ENCODE assay signal across 25 cellular contexts in genomic region chr3:149706905-149707304, GRCh38. TPM values are rescaled to one million over a fixed set of nuclear protein-coding genes. Genes with fewer than 3 reads are reported as not detected.
DNase-seq lines count a peak whose midpoint lies in the region; ATAC-seq and TF ChIP-seq lines count a peak whose summit lies in the region.
"Had no signal": no experiment of that assay in that cellular context is flagged by ENCODE, and none has a peak within 500 bp of the region (broad histone marks: within the 10 kb centered on the region; RNA-seq: fewer than 3 reads in every experiment).

No MANE protein-coding gene starts in this region.

- BruUV-seq in Calu3 (replicated peaks; lab: Mats Ljungman, UMichigan): no TSS peak

- no peak overlapping the region for H3K4me3 ChIP-seq in fibroblast of pulmonary artery (replicated peaks; ENCODE audit: low read depth, low read length)
- H3K4me3 ChIP-seq: body of pancreas, colonic mucosa, thyroid gland had no signal

- POLR2A ChIA-PET in WTC11 (lab: Charles Lee): no interaction called here

- H3K9me3 Mint-ChIP-seq in WTC11 (no peaks in the 10 kb centered on the region), nephron (no peaks in the 10 kb centered on the region), Calu3 (ENCODE audit: low read depth, unreplicated experiment) (no peaks in the 10 kb centered on the region)
- H3K9me3 Mint-ChIP-seq: activated naive CD8-positive, alpha-beta T cell treated with anti-CD3 and anti-CD28 coated beads, Interleukin-2, amount 50 U/mL, for 24 hours; endodermal cell; IgD-negative memory B cell had no signal

- intact Hi-C loops in Calu3 (cut with micrococcal nuclease; ENCODE audit: unreplicated experiment): no loop called here

- no peak overlapping the region; the same call in 1 of the 2 replicates for H3K27ac Mint-ChIP-seq in WTC11
- peak overlapping the region; percentile 57 to 94 (median 63) for H3K27ac Mint-ChIP-seq in nephron
- H3K27ac Mint-ChIP-seq in Calu3 (ENCODE audit: unreplicated experiment): no peak overlapping the region
- H3K27ac Mint-ChIP-seq: activated naive CD8-positive, alpha-beta T cell treated with anti-CD3 and anti-CD28 coated beads, Interleukin-2, amount 50 U/mL, for 24 hours; endodermal cell; IgD-negative memory B cell had no signal

- peak; percentile 78 for DNase-seq in DMS 273 treated with DMSO at 0.1 percent for 48 hours (lab: John Stamatoyannopoulos, UW)
- no peak for DNase-seq in WTC11 (ENCODE audit: low spot score)
- DNase-seq in fibroblast of pulmonary artery (ENCODE audit: low read depth): peak; percentile 71
- no peak for DNase-seq in Calu3
- no peak for DNase-seq in NCI-H510A (lab: John Stamatoyannopoulos, UW)
- DNase-seq in G401 (ENCODE audit: low spot score): no peak
- no peak for DNase-seq in NCI-H187 treated with DMSO at 0.1 percent for 48 hours (lab: John Stamatoyannopoulos, UW)
- DNase-seq: activated CD4-positive, alpha-beta T cell treated with anti-CD3 and anti-CD28 coated beads, Interleukin-2, amount 50 U/mL, for 1 hour; activated CD8-positive, alpha-beta memory T cell treated with anti-CD3 and anti-CD28 coated beads, Interleukin-2, amount 50 U/mL, for 48 hours; activated effector memory CD4-positive, alpha-beta T cell treated with anti-CD3 and anti-CD28 coated beads, Interleukin-2, amount 50 U/mL, for 16 hours; activated naive CD8-positive, alpha-beta T cell treated with anti-CD3 and anti-CD28 coated beads, Interleukin-2, amount 50 U/mL, for 24 hours; body of pancreas; CD4-positive, alpha-beta memory T cell; colonic mucosa; endodermal cell; foreskin keratinocyte; NK-92 treated with Interleukin-12 subunit alpha and Interleukin-12 subunit beta, amount 100 ng/mL, for 24 hours; retina; stimulated activated CD4-positive, alpha-beta T cell treated with anti-CD3 and anti-CD28 coated beads, Interleukin-4, amount 100 ng/mL, for 24 hours; stimulated activated naive CD8-positive, alpha-beta T cell treated with anti-CD3 and anti-CD28 coated beads, Interleukin-15, Interleukin-2, amounts not matched to agents 100 U/mL and 50 U/mL, for 24 hours; T-helper 2 cell; thyroid gland had no signal

- H3K4me1 Mint-ChIP-seq in WTC11: peaks cover 19% of the 10 kb centered on the region
- H3K4me1 Mint-ChIP-seq in nephron: peaks cover 57% of the 10 kb centered on the region
- no peaks in the 10 kb centered on the region for H3K4me1 Mint-ChIP-seq in Calu3 (ENCODE audit: low read depth, unreplicated experiment)
- H3K4me1 Mint-ChIP-seq: endodermal cell had no signal

- H3K27me3 Mint-ChIP-seq in WTC11 (ENCODE audit: low read depth): peaks cover 3% of the 10 kb centered on the region; the same call in 1 of the 2 replicates
- no peaks in the 10 kb centered on the region for H3K27me3 Mint-ChIP-seq in nephron (ENCODE audit: low read depth)
- no peaks in the 10 kb centered on the region for H3K27me3 Mint-ChIP-seq in Calu3 (ENCODE audit: unreplicated experiment)
- H3K27me3 Mint-ChIP-seq: activated naive CD8-positive, alpha-beta T cell treated with anti-CD3 and anti-CD28 coated beads, Interleukin-2, amount 50 U/mL, for 24 hours; CD4-positive, alpha-beta memory T cell; IgD-negative memory B cell had no signal

- in situ Hi-C loops in G401 (cut with HindIII; ENCODE audit: low sequenced_read_pairs): no loop called here

- no peaks in the 10 kb centered on the region for H3K36me3 Mint-ChIP-seq in WTC11
- no peaks in the 10 kb centered on the region for H3K36me3 Mint-ChIP-seq in nephron (ENCODE audit: low read depth)
- no peaks in the 10 kb centered on the region for H3K36me3 Mint-ChIP-seq in Calu3 (ENCODE audit: insufficient read depth, unreplicated experiment)
- H3K36me3 Mint-ChIP-seq: CD4-positive, alpha-beta memory T cell; IgD-negative memory B cell had no signal

- H3K4me3 Mint-ChIP-seq in WTC11 (no peak overlapping the region), nephron (no peak overlapping the region), Calu3 (ENCODE audit: low read depth, unreplicated experiment) (no peak overlapping the region)
- H3K4me3 Mint-ChIP-seq: activated naive CD8-positive, alpha-beta T cell treated with anti-CD3 and anti-CD28 coated beads, Interleukin-2, amount 50 U/mL, for 24 hours; CD4-positive, alpha-beta memory T cell; endodermal cell; IgD-negative memory B cell had no signal

- TF ChIP-seq CTCF in WTC11 (IDR thresholded peaks at IDR 0.05) (no peak), fibroblast of pulmonary artery (IDR thresholded peaks at IDR 0.05; ENCODE audit: low read length, missing control alignments) (no peak), nephron (IDR thresholded peaks at IDR 0.05; ENCODE audit: unreplicated experiment in 3 of 3) (no peak), Calu3 (IDR thresholded peaks at IDR 0.05; ENCODE audit: unreplicated experiment) (no peak)

- CTCF ChIA-PET in WTC11 (lab: Charles Lee): interaction anchor here (0.5 to 1.7 kb wide), 4 partner anchors 10 to 138 kb away, joined by 3 to 7 read pairs (median 4); no protein-coding TSS in a partner anchor
- CTCF ChIA-PET in Calu3 (lab: Charles Lee): no interaction called here

- ATAC-seq in WTC11: peak; percentile 76
- ATAC-seq: activated naive CD8-positive, alpha-beta T cell treated with anti-CD3 and anti-CD28 coated beads, Interleukin-2, amount 50 U/mL, for 24 hours; body of pancreas; foreskin keratinocyte; Panc1; stimulated activated naive CD8-positive, alpha-beta T cell treated with anti-CD3 and anti-CD28 coated beads, Interleukin-15, Interleukin-2, amounts not matched to agents 100 U/mL and 50 U/mL, for 24 hours had no signal

TF ChIP-seq in WTC11, 78 proteins besides CTCF, POLR2A, EP300 and RAD21:
- TF ChIP-seq MYBL2 (CRISPR knock-in tag; IDR thresholded peaks at IDR 0.05) (no peak), PREB (CRISPR knock-in tag; IDR thresholded peaks at IDR 0.05; ENCODE audit: borderline replicate concordance) (no peak), ZNF423 (CRISPR knock-in tag; IDR thresholded peaks at IDR 0.05) (no peak)

RNA-seq across cellular contexts. Expression of gene COMMD2, which starts 45.4 kb away (rescaled TPM):
- total RNA-seq in WTC11 (2021): 51.3 to 52.9 TPM (median 52.1 TPM) in 3 replicates
- total RNA-seq in Calu3 (2022): 73.0 and 77.1 TPM in 2 replicates
- total RNA-seq in G401 (2014; rRNA removed; shearing (Covaris generic)): 37.3 and 78.2 TPM in 2 replicates

RNA-seq across cellular contexts. Expression of gene WWTR1, which starts 49.1 kb away (rescaled TPM):
- total RNA-seq in WTC11 (2021) (24.6 to 30.0 TPM (median 25.5 TPM) in 3 replicates), Calu3 (2022) (202 and 269 TPM in 2 replicates)
- total RNA-seq in G401 (2014; rRNA removed; shearing (Covaris generic)): 16.1 and 28.2 TPM in 2 replicates

Comparison
In these comparisons a context has a peak if more than half of its experiments do, and no peak if none do; other contexts are left out.
1. DNase-seq: peak in DMS 273 treated with DMSO at 0.1 percent for 48 hours (single experiment) and fibroblast of pulmonary artery (single experiment); none in WTC11 (single experiment), Calu3 (single experiment), NCI-H510A (single experiment), G401 (single experiment) and NCI-H187 treated with DMSO at 0.1 percent for 48 hours (single experiment).
2. H3K27ac Mint-ChIP-seq: peak in nephron (3 of 3); none in WTC11 (single experiment) and Calu3 (single experiment).